8 cellular contexts compared by ENCODE assay signal in the genomic region with DNA sequence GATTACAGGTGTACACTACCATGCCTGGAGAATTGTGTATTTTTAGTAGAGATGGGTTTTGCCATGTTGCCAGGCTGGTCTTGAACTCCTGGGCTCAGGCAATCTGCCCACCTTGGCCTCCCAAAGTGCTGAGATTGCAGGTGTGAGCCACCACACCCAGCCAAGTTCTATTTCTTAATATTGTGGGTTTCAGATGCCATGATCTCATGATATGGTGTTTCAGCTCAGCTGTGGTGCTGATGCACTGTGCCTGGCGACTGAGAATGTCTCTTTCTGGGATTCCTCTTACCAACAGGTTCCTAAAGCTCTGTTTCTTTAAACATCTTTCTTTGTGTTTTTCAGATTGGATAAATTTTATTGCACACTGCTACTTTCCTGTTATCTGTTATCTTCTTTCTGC. TPM values are rescaled to one million over a fixed set of nuclear protein-coding genes. Genes with fewer than 3 reads are reported as not detected.
"Had no signal": no experiment of that assay in that cellular context is flagged by ENCODE, and none has a peak within 500 bp of the region (broad histone marks: within the 10 kb centered on the region; RNA-seq: fewer than 3 reads in every experiment).

No MANE protein-coding gene starts in this region.

- H3K4me3 ChIP-seq: right lobe of liver had no signal

- H3K9me3 Mint-ChIP-seq: activated naive CD4-positive, alpha-beta T cell treated with anti-CD3 and anti-CD28 coated beads for 36 hours had no signal

- DNase-seq: activated CD8-positive, alpha-beta memory T cell treated with anti-CD3 and anti-CD28 coated beads for 24 hours; activated naive CD4-positive, alpha-beta T cell treated with anti-CD3 and anti-CD28 coated beads for 36 hours; dermis blood vessel endothelial cell; head of caudate nucleus; right lobe of liver; T-cell had no signal

- H3K27me3 Mint-ChIP-seq: T-cell had no signal

- H3K36me3 ChIP-seq: right lobe of liver had no signal

- H3K4me3 Mint-ChIP-seq: activated naive CD4-positive, alpha-beta T cell treated with anti-CD3 and anti-CD28 coated beads for 36 hours; T-cell had no signal

- H3K9me3 ChIP-seq: right lobe of liver had no signal

- ATAC-seq: right lobe of liver, T-cell had no signal

- H3K27me3 ChIP-seq: right lobe of liver had no signal

- H3K27ac Mint-ChIP-seq: activated naive CD4-positive, alpha-beta T cell treated with anti-CD3 and anti-CD28 coated beads for 36 hours; activated T-helper 2 cell treated with anti-CD3 and anti-CD28 coated beads, Interferon-gamma antibody, Interleukin-2, Interleukin-4, amounts not matched to agents 10 μg/mL and 5 μg/mL and 100 μg/mL, durations not matched to agents 14 hours and 24 hours and 36 hours had no signal

- H3K27ac ChIP-seq: epithelial cell of prostate, right lobe of liver had no signal

RNA-seq across cellular contexts. Expression of gene MGARP, which starts 39.5 kb away (rescaled TPM):
- total RNA-seq: activated naive CD4-positive, alpha-beta T cell treated with anti-CD3 and anti-CD28 coated beads for 36 hours; activated T-helper 2 cell treated with anti-CD3 and anti-CD28 coated beads, Interferon-gamma antibody, Interleukin-2, Interleukin-4, amounts not matched to agents 10 μg/mL and 5 μg/mL and 100 μg/mL, durations not matched to agents 14 hours and 24 hours and 36 hours had no signal
